ENCODE assay signal across 20 cellular contexts in the genomic region with DNA sequence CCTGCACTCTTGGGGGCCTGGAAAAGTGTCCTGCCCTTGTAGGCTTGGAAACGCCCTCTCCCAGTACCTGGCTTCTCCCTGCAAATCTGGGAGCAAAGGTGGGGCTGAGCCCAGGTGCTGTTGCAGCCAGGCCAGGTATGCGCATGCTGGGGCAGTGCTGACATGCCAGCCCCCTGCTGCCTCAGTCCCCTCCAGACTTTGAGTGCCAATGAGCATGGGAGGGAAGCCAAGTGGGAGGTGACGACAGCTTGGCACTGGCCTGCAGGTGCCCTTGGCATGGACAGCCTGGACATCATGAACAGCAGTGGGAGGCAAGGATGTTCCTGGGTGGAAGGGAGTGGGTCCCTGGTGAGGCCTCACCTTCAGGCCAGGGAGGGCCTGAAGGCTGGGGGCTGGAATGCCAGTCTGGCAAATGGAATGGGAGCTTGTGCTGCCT.
DNase-seq lines count a peak whose midpoint lies in the region; ATAC-seq, FAIRE-seq and TF ChIP-seq lines count a peak whose summit lies in the region.
"Had no signal": no experiment of that assay in that cellular context is flagged by ENCODE, and none has a peak within 500 bp of the region (broad histone marks: within the 10 kb centered on the region; RNA-seq: fewer than 3 reads in every experiment).

No MANE protein-coding gene starts in this region.

- H3K4me1 ChIP-seq in body of pancreas (no peaks in the 10 kb centered on the region), kidney (ENCODE audit: control insufficient read depth in 1 of 2, insufficient read depth in 1 of 2, low read depth in 1 of 2, low read length in 2 of 2) (no peaks in the 10 kb centered on the region), spleen (no peaks in the 10 kb centered on the region)
- H3K4me1 ChIP-seq: BE2C had no signal

- H3K27me3 ChIP-seq in body of pancreas (no peaks in the 10 kb centered on the region), spleen (replicated peaks in 1 of 7) (no peaks in the 10 kb centered on the region)
- H3K27me3 ChIP-seq: BE2C had no signal

- ATAC-seq in body of pancreas: peak; percentile 6
- ATAC-seq in HG02759 (IDR thresholded peaks at IDR 0.05; ENCODE audit: unreplicated experiment): no peak

- H3K36me3 ChIP-seq in body of pancreas (replicated peaks in 1 of 2; ENCODE audit: insufficient read depth in 1 of 2, low read depth in 2 of 2) (no peaks in the 10 kb centered on the region), kidney (ENCODE audit: control insufficient read depth in 1 of 2, insufficient read depth in 2 of 2, low read length in 2 of 2) (no peaks in the 10 kb centered on the region), spleen (no peaks in the 10 kb centered on the region)
- H3K36me3 ChIP-seq: BE2C had no signal

- TF ChIP-seq POLR2A in body of pancreas (IDR thresholded peaks at IDR 0.05) (no peak), spleen (IDR thresholded peaks at IDR 0.05) (no peak)

- H3K9me3 ChIP-seq in body of pancreas (no peaks in the 10 kb centered on the region), kidney (ENCODE audit: control insufficient read depth in 1 of 2, low read length in 2 of 2) (no peaks in the 10 kb centered on the region), spleen (peaks cover 0 to 31% (median 13%) of the 10 kb centered on the region in 8 donors)
- H3K9me3 ChIP-seq: BE2C had no signal

- H3K27ac ChIP-seq in body of pancreas (no peak overlapping the region), kidney (ENCODE audit: low read depth in 2 of 2, low read length in 2 of 2) (no peak overlapping the region), spleen (no peak overlapping the region)

- 64 to 92% methylated on average over 2 of the region's 3 CpGs for WGBS in body of pancreas, 2 donors
- 70 to 93% (median 78%) methylated on average over 3 of the region's 3 CpGs for WGBS in spleen, 5 donors

- H3K9ac ChIP-seq in kidney (ENCODE audit: low read length in 2 of 2): no peak overlapping the region

- H3K4me3 ChIP-seq in body of pancreas (no peak overlapping the region), kidney (ENCODE audit: low read length in 2 of 2) (no peak overlapping the region), spleen (no peak overlapping the region)

- no peak for FAIRE-seq in kidney (lab: Jason Lieb, UNC)
- FAIRE-seq: A204.1, D721Med, G401.6, GM12891, GM19239, H1 had no signal

- intact Hi-C loops in body of pancreas (cut with DNase I) (no loop called here), kidney (cut with DNase I) (no loop called here), spleen (cut with DNase I; ENCODE audit: low total_unique reads) (no loop called here)

- DNase-seq in body of pancreas (no peak), kidney (peak; percentile 53), spleen (peak; percentile 68), foreskin melanocyte (no peak), anterior cingulate cortex (lab: John Stamatoyannopoulos, UW) (no peak), MV-4-11 (lab: John Stamatoyannopoulos, UW) (no peak)
- DNase-seq: ACHN; BE2C; C1 segment of cervical spinal cord; Caco-2; CD4-positive, CD25-positive, alpha-beta regulatory T cell; CD8-positive, alpha-beta memory T cell; H9 had no signal

- no peak for TF ChIP-seq CTCF in body of pancreas (IDR thresholded peaks at IDR 0.05)
- TF ChIP-seq CTCF in kidney (IDR thresholded peaks at IDR 0.05; ENCODE audit: borderline replicate concordance, extremely low read depth, insufficient read depth): no peak
- TF ChIP-seq CTCF in spleen (IDR thresholded peaks at IDR 0.05 in 8 of 11, conservative IDR thresholded peaks at IDR 0.05 in 3 of 11): no peak

Comparison
In these comparisons a context has a peak if more than half of its experiments do, and no peak if none do; other contexts are left out.
1. DNase-seq: peak in kidney (single experiment) and spleen (single experiment); none in body of pancreas (0 of 4), foreskin melanocyte (single experiment), anterior cingulate cortex (0 of 58) and MV-4-11 (single experiment).